Comparison of ENCODE assay signal across 23 cellular contexts in genomic region chr4:167581449-167581965, GRCh38.
DNase-seq lines count a peak whose midpoint lies in the region; ATAC-seq and TF ChIP-seq lines count a peak whose summit lies in the region.
"Had no signal": no experiment of that assay in that cellular context is flagged by ENCODE, and none has a peak within 500 bp of the region (broad histone marks: within the 10 kb centered on the region; RNA-seq: fewer than 3 reads in every experiment).

No MANE protein-coding gene starts in this region.

- H3K79me1 ChIP-seq in neuronal stem cell (ENCODE audit: low read depth, low read length) = no peaks in the 10 kb centered on the region

- no peaks in the 10 kb centered on the region for H3K79me2 ChIP-seq in OCI-LY7 (ENCODE audit: insufficient read depth, low read depth, low read length)

- BruUV-seq in OCI-LY7 (replicated peaks; lab: Mats Ljungman, UMichigan) = no TSS peak

- H3K36me3 ChIP-seq in RWPE2 (ENCODE audit: low read depth) (no peaks in the 10 kb centered on the region), gastroesophageal sphincter (no peaks in the 10 kb centered on the region), neuronal stem cell (replicated peaks in 1 of 2; ENCODE audit: control insufficient read depth in 2 of 2, insufficient read depth in 2 of 2, low read length in 2 of 2) (no peaks in the 10 kb centered on the region), upper lobe of left lung (no peaks in the 10 kb centered on the region), OCI-LY7 (ENCODE audit: insufficient read depth, low read length) (no peaks in the 10 kb centered on the region)
- H3K36me3 ChIP-seq: BLaER1 treated with 17β-estradiol and CSF1 and Interleukin-3, amounts not matched to agents 10 nM and 100 nM; SJSA1 had no signal

- H3K9ac ChIP-seq in neuronal stem cell (ENCODE audit: low read depth, low read length, poor library complexity) = no peak overlapping the region
- H3K9ac ChIP-seq: BLaER1 treated with 17β-estradiol and CSF1 and Interleukin-3, amounts not matched to agents 10 nM and 100 nM had no signal

- intact Hi-C loops in OCI-LY7 (cut with micrococcal nuclease; ENCODE audit: unreplicated experiment) = no loop called here

- CTCF ChIA-PET in OCI-LY7 (lab: Charles Lee; ENCODE audit: unreplicated experiment) = no interaction called here

- no peaks in the 10 kb centered on the region for H3K4me1 ChIP-seq in RWPE2 (ENCODE audit: insufficient read depth, poor library complexity, severe bottlenecking)
- no peaks in the 10 kb centered on the region for H3K4me1 ChIP-seq in gastroesophageal sphincter
- H3K4me1 ChIP-seq in neuronal stem cell (ENCODE audit: control insufficient read depth in 2 of 2, insufficient read depth in 1 of 2, low read depth in 1 of 2, low read length in 2 of 2) = no peaks in the 10 kb centered on the region
- no peaks in the 10 kb centered on the region for H3K4me1 ChIP-seq in upper lobe of left lung
- no peaks in the 10 kb centered on the region for H3K4me1 ChIP-seq in OCI-LY7 (ENCODE audit: insufficient read depth, low read length, poor library complexity, severe bottlenecking)
- H3K4me1 ChIP-seq: A549; BLaER1 treated with 17β-estradiol and CSF1 and Interleukin-3, amounts not matched to agents 10 nM and 100 nM; SJSA1 had no signal

- no peaks in the 10 kb centered on the region for H3K9me2 ChIP-seq in OCI-LY7 (ENCODE audit: insufficient read depth, low read length)

- no peak overlapping the region for H3K4me3 ChIP-seq in RWPE2 (ENCODE audit: severe bottlenecking)
- H3K4me3 ChIP-seq in gastroesophageal sphincter = no peak overlapping the region
- H3K4me3 ChIP-seq in neuronal stem cell (ENCODE audit: low read length in 2 of 2) = no peak overlapping the region
- no peak overlapping the region for H3K4me3 ChIP-seq in upper lobe of left lung
- H3K4me3 ChIP-seq in OCI-LY7 (ENCODE audit: low read depth, low read length, poor library complexity, severe bottlenecking) = no peak overlapping the region
- H3K4me3 ChIP-seq: A549; BLaER1 treated with 17β-estradiol and CSF1 and Interleukin-3, amounts not matched to agents 10 nM and 100 nM; K562; PC-9; SJSA1 had no signal

- no peaks in the 10 kb centered on the region for H3K27me3 ChIP-seq in RWPE2 (ENCODE audit: insufficient read depth, poor library complexity, severe bottlenecking)
- no peaks in the 10 kb centered on the region for H3K27me3 ChIP-seq in gastroesophageal sphincter
- no peaks in the 10 kb centered on the region for H3K27me3 ChIP-seq in neuronal stem cell (ENCODE audit: control insufficient read depth in 3 of 3, insufficient read depth in 3 of 3, low read depth in 1 of 3, low read length in 3 of 3)
- H3K27me3 ChIP-seq in upper lobe of left lung = no peaks in the 10 kb centered on the region
- H3K27me3 ChIP-seq: BLaER1 treated with 17β-estradiol and CSF1 and Interleukin-3, amounts not matched to agents 10 nM and 100 nM; SJSA1 had no signal

- no peak overlapping the region for H4K91ac ChIP-seq in neuronal stem cell (ENCODE audit: low read depth, low read length, poor library complexity)

- no peak overlapping the region for H2AK5ac ChIP-seq in neuronal stem cell (ENCODE audit: low read depth, low read length)

- H4K20me1 ChIP-seq in OCI-LY7 (ENCODE audit: insufficient read depth, low read length) = no peaks in the 10 kb centered on the region
- H4K20me1 ChIP-seq: BLaER1 treated with 17β-estradiol and CSF1 and Interleukin-3, amounts not matched to agents 10 nM and 100 nM had no signal

- peak; percentile 29 for DNase-seq in RWPE2 (ENCODE audit: low spot score)
- DNase-seq in neuronal stem cell (ENCODE audit: low spot score) = no peak
- DNase-seq in upper lobe of left lung = peak in 1 of 2 donors; percentile 68
- DNase-seq in iPS-NIHi11 (ENCODE audit: low spot score) = no peak
- no peak for DNase-seq in OCI-LY7 (ENCODE audit: low spot score)
- DNase-seq in mesenteric fat pad (ENCODE audit: low spot score) = no peak
- DNase-seq: AML-193, DMS53, H9, Kasumi-1, NCI-H1092 treated with DMSO at 0.1 percent for 48 hours, NCI-H1436, NCI-H187, NCI-H2107, NCI-H524, NCI-H748 treated with DMSO at 0.1 percent for 48 hours, PC-9, Right ventricle myocardium superior had no signal

- H3K9me3 ChIP-seq in RWPE2 (ENCODE audit: severe bottlenecking) (peaks cover 7% of the 10 kb centered on the region), gastroesophageal sphincter (no peaks in the 10 kb centered on the region), neuronal stem cell (replicated peaks in 1 of 2; ENCODE audit: control insufficient read depth in 2 of 2, insufficient read depth in 1 of 2, low read depth in 1 of 2, low read length in 2 of 2) (peaks cover 0 to 4% of the 10 kb centered on the region in 2 donors), upper lobe of left lung (peaks cover 0 to 6% (median 3%) of the 10 kb centered on the region in 4 donors), OCI-LY7 (ENCODE audit: low read length) (no peaks in the 10 kb centered on the region)
- H3K9me3 ChIP-seq: A549, SJSA1 had no signal

- H3K4me2 ChIP-seq in neuronal stem cell (ENCODE audit: insufficient read depth, low read length, poor library complexity, severe bottlenecking) = no peak overlapping the region
- no peak overlapping the region for H3K4me2 ChIP-seq in OCI-LY7 (ENCODE audit: low read length)
- H3K4me2 ChIP-seq: A549; BLaER1 treated with 17β-estradiol and CSF1 and Interleukin-3, amounts not matched to agents 10 nM and 100 nM; PC-9 had no signal

- H3K27ac ChIP-seq in RWPE2 (ENCODE audit: poor library complexity, severe bottlenecking) = no peak overlapping the region
- H3K27ac ChIP-seq in gastroesophageal sphincter = no peak overlapping the region
- H3K27ac ChIP-seq in neuronal stem cell (replicated peaks; ENCODE audit: low read length) = no peak overlapping the region
- H3K27ac ChIP-seq in upper lobe of left lung = no peak overlapping the region
- no peak overlapping the region for H3K27ac ChIP-seq in OCI-LY7 (ENCODE audit: low read depth, low read length, poor library complexity, severe bottlenecking)
- H3K27ac ChIP-seq: A549; BLaER1 treated with 17β-estradiol and CSF1 and Interleukin-3, amounts not matched to agents 10 nM and 100 nM; PC-9; SJSA1 had no signal

- TF ChIP-seq CTCF in RWPE2 (IDR thresholded peaks at IDR 0.05; ENCODE audit: poor library complexity, severe bottlenecking) = no peak
- no peak for TF ChIP-seq CTCF in gastroesophageal sphincter (IDR thresholded peaks at IDR 0.05)
- TF ChIP-seq CTCF in upper lobe of left lung (IDR thresholded peaks at IDR 0.05) = no peak
- TF ChIP-seq CTCF in OCI-LY7 (conservative IDR thresholded peaks at IDR 0.05; ENCODE audit: low read length) = no peak

- H2AFZ ChIP-seq in neuronal stem cell (ENCODE audit: low read length) (no peak overlapping the region), OCI-LY7 (ENCODE audit: low read length) (no peak overlapping the region)
- H2AFZ ChIP-seq: PC-9 had no signal

- no peak overlapping the region for H2BK15ac ChIP-seq in neuronal stem cell (ENCODE audit: low read length)

- no peak overlapping the region for H2BK120ac ChIP-seq in neuronal stem cell (ENCODE audit: low read depth, low read length)

- TF ChIP-seq EP300 in gastroesophageal sphincter (IDR thresholded peaks at IDR 0.05) (no peak), upper lobe of left lung (IDR thresholded peaks at IDR 0.05) (no peak)

- TF ChIP-seq POLR2A in gastroesophageal sphincter (IDR thresholded peaks at IDR 0.05) (no peak), upper lobe of left lung (IDR thresholded peaks at IDR 0.05) (no peak)

- no CpG with 5 or more reads among the region's 19 CpGs for WGBS in gastroesophageal sphincter (ENCODE audit: low coverage in 1 of 2), 2 donors
- no CpG with 5 or more reads among the region's 19 CpGs for WGBS in neuronal stem cell (ENCODE audit: extremely low coverage in 2 of 2, insufficient read length in 2 of 2, insufficient replicate concordance in 1 of 2), 2 donors
- 91 to 100% methylated on average over 3 to 13 of the region's 19 CpGs for WGBS in upper lobe of left lung, 2 donors

- H3K14ac ChIP-seq in neuronal stem cell (ENCODE audit: low read length) = no peak overlapping the region

- H2BK12ac ChIP-seq in neuronal stem cell (ENCODE audit: low read length) = no peak overlapping the region

- H3K23ac ChIP-seq in neuronal stem cell (ENCODE audit: low read depth, low read length, poor library complexity) = no peak overlapping the region

- ATAC-seq in RWPE2 (ENCODE audit: low read depth) (no peak), gastroesophageal sphincter (peak; percentile 31), upper lobe of left lung (ENCODE audit: low FRiP score in 2 of 2) (peak; percentile 41 to 59)
- ATAC-seq: A549, K562 had no signal

- no peak overlapping the region for H3K4ac ChIP-seq in neuronal stem cell (ENCODE audit: low read length)

- no peak overlapping the region for H4K8ac ChIP-seq in neuronal stem cell (ENCODE audit: low read depth, low read length)

- H3K18ac ChIP-seq in neuronal stem cell (ENCODE audit: low read length) = peak overlapping the region; percentile 28

- no peak overlapping the region for H2BK5ac ChIP-seq in neuronal stem cell (ENCODE audit: low read length)

- POLR2A ChIA-PET in OCI-LY7 (lab: Charles Lee) = no interaction called here
